8 cellular contexts compared by ENCODE assay signal in genomic region chr1:41268154-41268770, GRCh38. TPM values are rescaled to one million over a fixed set of nuclear protein-coding genes. Genes with fewer than 3 reads are reported as not detected.
DNase-seq lines count a peak whose midpoint lies in the region; ATAC-seq and TF ChIP-seq lines count a peak whose summit lies in the region.

No MANE protein-coding gene starts in this region.

- peak; percentile 70 for DNase-seq in BE2C
- peak; percentile 95 for DNase-seq in NCI-H82 (lab: John Stamatoyannopoulos, UW)
- peak; percentile 68 for DNase-seq in activated CD8-positive, alpha-beta T cell treated with anti-CD3 and anti-CD28 coated beads for 36 hours
- peak; percentile 87 for DNase-seq in ecto neural progenitor cell (ENCODE audit: low spot score)
- DNase-seq in lung microvascular endothelial cell (ENCODE audit: low read depth in 2 of 2), result peak; percentile 74 to 81
- peak; percentile 27 for DNase-seq in stimulated activated CD8-positive, alpha-beta memory T cell treated with anti-CD3 and anti-CD28 coated beads, Interleukin-12 subunit alpha, Interleukin-12 subunit beta, amount 100 ng/mL, for 24 hours (ENCODE audit: extremely low read depth)

- peak; percentile 73 for TF ChIP-seq CTCF in BE2C (IDR thresholded peaks at IDR 0.05; ENCODE audit: low read depth, low read length)
- peak; percentile 88 for TF ChIP-seq CTCF in HEK293 (tag by site-specific recombination; IDR thresholded peaks at IDR 0.05)
- peak; percentile 99 for TF ChIP-seq CTCF in activated CD8-positive, alpha-beta T cell treated with anti-CD3 and anti-CD28 coated beads for 36 hours (IDR thresholded peaks at IDR 0.05)

- intact Hi-C loops in activated CD8-positive, alpha-beta T cell treated with anti-CD3 and anti-CD28 coated beads for 36 hours (cut with micrococcal nuclease), result loop anchor here (2.0 to 5.0 kb wide), 2 partner anchors 149 to 164 kb away; no protein-coding TSS in a partner anchor

- CTCF ChIA-PET in HEK293 (lab: Yijun Ruan, JAX), result interaction anchor here (0.7 to 1.6 kb wide), 8 partner anchors 15 to 310 kb away, joined by 3 to 9 read pairs (median 4); no protein-coding TSS in a partner anchor
- CTCF ChIA-PET in activated CD8-positive, alpha-beta T cell treated with anti-CD3 and anti-CD28 coated beads for 36 hours (lab: Charles Lee), result interaction anchor here (1.0 to 3.0 kb wide), 4 partner anchors 10 to 165 kb away, joined by 3 to 15 read pairs (median 7); no protein-coding TSS in a partner anchor

- H3K4me3 Mint-ChIP-seq in activated CD8-positive, alpha-beta T cell treated with anti-CD3 and anti-CD28 coated beads for 36 hours, result no peak overlapping the region

- H3K27me3 Mint-ChIP-seq in activated CD8-positive, alpha-beta T cell treated with anti-CD3 and anti-CD28 coated beads for 36 hours, result no peaks in the 10 kb centered on the region

- H3K27me3 ChIP-seq in BE2C, result no peaks in the 10 kb centered on the region

- H3K36me3 Mint-ChIP-seq in activated CD8-positive, alpha-beta T cell treated with anti-CD3 and anti-CD28 coated beads for 36 hours (ENCODE audit: low read depth), result no peaks in the 10 kb centered on the region

- H3K4me1 Mint-ChIP-seq in activated CD8-positive, alpha-beta T cell treated with anti-CD3 and anti-CD28 coated beads for 36 hours (ENCODE audit: low read depth), result no peaks in the 10 kb centered on the region

- no peak overlapping the region for H3K27ac ChIP-seq in HEK293 (ENCODE audit: extremely low read depth, low read depth, low read length)

- H3K9me3 Mint-ChIP-seq in activated CD8-positive, alpha-beta T cell treated with anti-CD3 and anti-CD28 coated beads for 36 hours, result no peaks in the 10 kb centered on the region

- POLR2A ChIA-PET in HEK293 (lab: Yijun Ruan, JAX), result no interaction called here
- POLR2A ChIA-PET in activated CD8-positive, alpha-beta T cell treated with anti-CD3 and anti-CD28 coated beads for 36 hours (lab: Charles Lee), result no interaction called here

- no peaks in the 10 kb centered on the region for H3K36me3 ChIP-seq in BE2C
- no peaks in the 10 kb centered on the region for H3K36me3 ChIP-seq in HEK293 (ENCODE audit: control insufficient read depth in 2 of 2, insufficient read depth in 1 of 2, low read length in 2 of 2)

- H3K4me3 ChIP-seq in BE2C (ENCODE audit: low read depth, low read length), result no peak overlapping the region
- no peak overlapping the region for H3K4me3 ChIP-seq in HEK293 (ENCODE audit: low read depth, low read length)

- H3K4me1 ChIP-seq in BE2C (no peaks in the 10 kb centered on the region), HEK293 (ENCODE audit: control insufficient read depth, insufficient read depth, low read length) (no peaks in the 10 kb centered on the region)

- H3K9me3 ChIP-seq in BE2C (no peaks in the 10 kb centered on the region), HEK293 (ENCODE audit: control insufficient read depth, insufficient read depth, low read depth, low read length) (no peaks in the 10 kb centered on the region)

- ATAC-seq in activated CD8-positive, alpha-beta T cell treated with anti-CD3 and anti-CD28 coated beads for 36 hours, result peak; percentile 74
- ATAC-seq in GM18868 (IDR thresholded peaks at IDR 0.05; ENCODE audit: unreplicated experiment), result no peak

- H3K27ac Mint-ChIP-seq in activated CD8-positive, alpha-beta T cell treated with anti-CD3 and anti-CD28 coated beads for 36 hours, result no peak overlapping the region

TF ChIP-seq in HEK293, 187 proteins besides CTCF, POLR2A, EP300 and RAD21 (continues in another document):
- TF ChIP-seq, protein P1, sequence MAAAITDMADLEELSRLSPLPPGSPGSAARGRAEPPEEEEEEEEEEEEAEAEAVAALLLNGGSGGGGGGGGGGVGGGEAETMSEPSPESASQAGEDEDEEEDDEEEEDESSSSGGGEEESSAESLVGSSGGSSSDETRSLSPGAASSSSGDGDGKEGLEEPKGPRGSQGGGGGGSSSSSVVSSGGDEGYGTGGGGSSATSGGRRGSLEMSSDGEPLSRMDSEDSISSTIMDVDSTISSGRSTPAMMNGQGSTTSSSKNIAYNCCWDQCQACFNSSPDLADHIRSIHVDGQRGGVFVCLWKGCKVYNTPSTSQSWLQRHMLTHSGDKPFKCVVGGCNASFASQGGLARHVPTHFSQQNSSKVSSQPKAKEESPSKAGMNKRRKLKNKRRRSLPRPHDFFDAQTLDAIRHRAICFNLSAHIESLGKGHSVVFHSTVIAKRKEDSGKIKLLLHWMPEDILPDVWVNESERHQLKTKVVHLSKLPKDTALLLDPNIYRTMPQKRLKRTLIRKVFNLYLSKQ (tag by site-specific recombination; IDR thresholded peaks at IDR 0.05; ENCODE audit: borderline replicate concordance), result no peak
- TF ChIP-seq ZNF223 (tag by site-specific recombination; IDR thresholded peaks at IDR 0.05), result no peak
- TF ChIP-seq ZNF76 (tag by site-specific recombination; IDR thresholded peaks at IDR 0.05; ENCODE audit: borderline replicate concordance, low read depth), result no peak
- TF ChIP-seq, protein P2, sequence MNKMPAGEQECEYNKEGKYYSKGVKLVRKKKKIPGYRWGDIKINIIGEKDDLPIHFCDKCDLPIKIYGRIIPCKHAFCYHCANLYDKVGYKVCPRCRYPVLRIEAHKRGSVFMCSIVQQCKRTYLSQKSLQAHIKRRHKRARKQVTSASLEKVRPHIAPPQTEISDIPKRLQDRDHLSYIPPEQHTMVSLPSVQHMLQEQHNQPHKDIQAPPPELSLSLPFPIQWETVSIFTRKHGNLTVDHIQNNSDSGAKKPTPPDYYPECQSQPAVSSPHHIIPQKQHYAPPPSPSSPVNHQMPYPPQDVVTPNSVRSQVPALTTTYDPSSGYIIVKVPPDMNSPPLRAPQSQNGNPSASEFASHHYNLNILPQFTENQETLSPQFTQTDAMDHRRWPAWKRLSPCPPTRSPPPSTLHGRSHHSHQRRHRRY (tag by site-specific recombination; IDR thresholded peaks at IDR 0.05), result no peak
- TF ChIP-seq ZNF843 (tag by site-specific recombination; IDR thresholded peaks at IDR 0.05), result no peak
- peak; percentile 30; the same call in 1 of the 2 replicates for TF ChIP-seq ZBTB8A (tag by site-specific recombination; IDR thresholded peaks at IDR 0.05)
- no peak for TF ChIP-seq ZNF48 (tag by site-specific recombination; IDR thresholded peaks at IDR 0.05)
- no peak for TF ChIP-seq HOXC10 (CRISPR knock-in tag; IDR thresholded peaks at IDR 0.05)
- 0 out of 2 replicates have a peak, but pooled peaks have one; percentile 54 for TF ChIP-seq ZFP37 (tag by site-specific recombination; IDR thresholded peaks at IDR 0.05)
- TF ChIP-seq ZNF248 (tag by site-specific recombination; IDR thresholded peaks at IDR 0.05), result no peak
- no peak for TF ChIP-seq ZSCAN16 (tag by site-specific recombination; IDR thresholded peaks at IDR 0.05)
- TF ChIP-seq SALL2 (tag by site-specific recombination; IDR thresholded peaks at IDR 0.05; ENCODE audit: borderline replicate concordance), result no peak
- no peak for TF ChIP-seq ZNF521 (tag by site-specific recombination; IDR thresholded peaks at IDR 0.05)
- no peak for TF ChIP-seq HOXD13 (CRISPR knock-in tag; IDR thresholded peaks at IDR 0.05; ENCODE audit: borderline replicate concordance)
- no peak for TF ChIP-seq ZNF571 (tag by site-specific recombination; IDR thresholded peaks at IDR 0.05)
- no peak for TF ChIP-seq ZNF391 (tag by site-specific recombination; IDR thresholded peaks at IDR 0.05; ENCODE audit: borderline replicate concordance, low read depth)
- no peak for TF ChIP-seq ZEB2 (tag by site-specific recombination; IDR thresholded peaks at IDR 0.05)
- no peak for TF ChIP-seq ZNF311 (tag by site-specific recombination; IDR thresholded peaks at IDR 0.05; ENCODE audit: borderline replicate concordance)
- no peak for TF ChIP-seq ZNF560 (tag by site-specific recombination; IDR thresholded peaks at IDR 0.05; ENCODE audit: borderline replicate concordance)
- TF ChIP-seq ZNF548 (tag by site-specific recombination; IDR thresholded peaks at IDR 0.05), result no peak
- TF ChIP-seq ZNF132 (tag by site-specific recombination; IDR thresholded peaks at IDR 0.05; ENCODE audit: borderline replicate concordance), result no peak
- TF ChIP-seq ZNF530 (tag by site-specific recombination; IDR thresholded peaks at IDR 0.05; ENCODE audit: low read depth), result no peak
- no peak for TF ChIP-seq ZNF211 (tag by site-specific recombination; IDR thresholded peaks at IDR 0.05; ENCODE audit: low read depth)
- no peak for TF ChIP-seq ZNF830 (tag by site-specific recombination; IDR thresholded peaks at IDR 0.05; ENCODE audit: low read depth)
- TF ChIP-seq, protein P3, sequence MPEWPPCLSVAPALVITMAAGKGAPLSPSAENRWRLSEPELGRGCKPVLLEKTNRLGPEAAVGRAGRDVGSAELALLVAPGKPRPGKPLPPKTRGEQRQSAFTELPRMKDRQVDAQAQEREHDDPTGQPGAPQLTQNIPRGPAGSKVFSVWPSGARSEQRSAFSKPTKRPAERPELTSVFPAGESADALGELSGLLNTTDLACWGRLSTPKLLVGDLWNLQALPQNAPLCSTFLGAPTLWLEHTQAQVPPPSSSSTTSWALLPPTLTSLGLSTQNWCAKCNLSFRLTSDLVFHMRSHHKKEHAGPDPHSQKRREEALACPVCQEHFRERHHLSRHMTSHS (tag by site-specific recombination; IDR thresholded peaks at IDR 0.05), result no peak
- TF ChIP-seq ZNF138 (tag by site-specific recombination; IDR thresholded peaks at IDR 0.05; ENCODE audit: borderline replicate concordance), result no peak
- TF ChIP-seq ZNF670 (tag by site-specific recombination; IDR thresholded peaks at IDR 0.05; ENCODE audit: low read depth), result no peak
- TF ChIP-seq ZNF239 (tag by site-specific recombination; IDR thresholded peaks at IDR 0.05), result no peak
- TF ChIP-seq BCL11A (tag by site-specific recombination; IDR thresholded peaks at IDR 0.05; ENCODE audit: low read depth), result no peak
- TF ChIP-seq ZNF19 (tag by site-specific recombination; IDR thresholded peaks at IDR 0.05; ENCODE audit: low read depth), result no peak
- no peak for TF ChIP-seq ZNF600 (tag by site-specific recombination; IDR thresholded peaks at IDR 0.05)

RNA-seq across cellular contexts. Expression of gene SCMH1, which starts 26.2 kb away (rescaled TPM):
- polyA plus RNA-seq in BE2C (2012; ENCODE audit: insufficient read depth, insufficient read length, low read depth), result 32.1 TPM
- 10 to 100 TPM; 25.3 to 26.1 TPM for total RNA-seq in activated CD8-positive, alpha-beta T cell treated with anti-CD3 and anti-CD28 coated beads for 36 hours
- 6.8 and 9.7 TPM in 2 replicates for total RNA-seq in lung microvascular endothelial cell

Comparison
In these comparisons a context has a peak if more than half of its experiments do, and no peak if none do; other contexts are left out.
1. DNase-seq: peak in every context shown above with its lines; median percentile 95 in NCI-H82; 87 in ecto neural progenitor cell; 78 in lung microvascular endothelial cell; 70 in BE2C; 68 in activated CD8-positive, alpha-beta T cell treated with anti-CD3 and anti-CD28 coated beads for 36 hours; 27 in stimulated activated CD8-positive, alpha-beta memory T cell treated with anti-CD3 and anti-CD28 coated beads, Interleukin-12 subunit alpha, Interleukin-12 subunit beta, amount 100 ng/mL, for 24 hours.